22 cellular contexts compared by ENCODE assay signal in genomic region chr21:21751286-21751685, GRCh38.
DNase-seq lines count a peak whose midpoint lies in the region; ATAC-seq, FAIRE-seq and TF ChIP-seq lines count a peak whose summit lies in the region.
"Had no signal": no experiment of that assay in that cellular context is flagged by ENCODE, and none has a peak within 500 bp of the region (broad histone marks: within the 10 kb centered on the region; RNA-seq: fewer than 3 reads in every experiment).

No MANE protein-coding gene starts in this region.

- no peak overlapping the region for H3K9ac ChIP-seq in NT2/D1 (ENCODE audit: insufficient read length, low read depth)

- peak; percentile 16 for DNase-seq in Jurkat, Clone E6-1 (ENCODE audit: low read depth, low spot score)
- DNase-seq in NT2/D1 (ENCODE audit: low read depth, low spot score) (peak; percentile 18), bronchial epithelial cell (ENCODE audit: low read depth) (no peak), retinal pigment epithelial cell (ENCODE audit: low read depth) (no peak), HAP-1 (ENCODE audit: low spot score in 2 of 2) (no peak)
- DNase-seq: activated CD4-positive, alpha-beta T cell treated with anti-CD3 and anti-CD28 coated beads, Interleukin-2, amount 10 ng/mL, durations not matched to agents 24 days and 14 days; CD4-positive, alpha-beta memory T cell; gastrocnemius medialis; NCI-H2171; psoas muscle; Right ventricle myocardium superior; SW 1271 had no signal

- H3K4me3 ChIP-seq in Jurkat, Clone E6-1 (ENCODE audit: low read length) = no peak overlapping the region
- H3K4me3 ChIP-seq in NT2/D1 (ENCODE audit: insufficient read length, low read depth) (no peak overlapping the region), bronchial epithelial cell (ENCODE audit: low read depth, low read length) (no peak overlapping the region), retinal pigment epithelial cell (ENCODE audit: low read length) (no peak overlapping the region), HAP-1 (no peak overlapping the region)
- H3K4me3 ChIP-seq: gastrocnemius medialis, lung, psoas muscle, smooth muscle cell, thoracic aorta had no signal

- no peak for ATAC-seq in GM18868 (IDR thresholded peaks at IDR 0.05; ENCODE audit: unreplicated experiment)
- ATAC-seq in HG03439 (IDR thresholded peaks at IDR 0.05; ENCODE audit: unreplicated experiment) = no peak
- ATAC-seq: gastrocnemius medialis; HCT116; psoas muscle; stimulated activated memory B cell treated with anti-CD40 and anti-IgM and Interleukin-4, amounts not matched to agents 10 μg/mL and 1 μg/mL and 100 μg/mL, for 72 hours had no signal

- no peaks in the 10 kb centered on the region for H3K9me3 ChIP-seq in NT2/D1 (ENCODE audit: insufficient read depth, low read length)
- no peaks in the 10 kb centered on the region for H3K9me3 ChIP-seq in HAP-1
- H3K9me3 ChIP-seq: gastrocnemius medialis, neutrophil, psoas muscle, thoracic aorta had no signal

- FAIRE-seq in bronchial epithelial cell (lab: Jason Lieb, UNC) = no peak
- FAIRE-seq: keratinocyte, TTC549 had no signal

- H3K27me3 ChIP-seq in NT2/D1 (ENCODE audit: insufficient read depth, insufficient read length) = no peaks in the 10 kb centered on the region
- H3K27me3 ChIP-seq in bronchial epithelial cell (ENCODE audit: control insufficient read depth, insufficient read depth, low read length) = no peaks in the 10 kb centered on the region
- no peaks in the 10 kb centered on the region for H3K27me3 ChIP-seq in HAP-1 (ENCODE audit: low read depth)
- H3K27me3 ChIP-seq: gastrocnemius medialis, neutrophil had no signal

- H3K4me1 ChIP-seq in NT2/D1 (ENCODE audit: insufficient read depth, insufficient read length) (no peaks in the 10 kb centered on the region), HAP-1 (no peaks in the 10 kb centered on the region)
- H3K4me1 ChIP-seq: gastrocnemius medialis, psoas muscle had no signal

- H3K36me3 ChIP-seq in NT2/D1 (ENCODE audit: insufficient read depth, insufficient read length, low read length) (no peaks in the 10 kb centered on the region), bronchial epithelial cell (ENCODE audit: control insufficient read depth, insufficient read depth, low read length) (no peaks in the 10 kb centered on the region), HAP-1 (replicated peaks) (no peaks in the 10 kb centered on the region)
- H3K36me3 ChIP-seq: gastrocnemius medialis, neutrophil, thoracic aorta had no signal

- TF ChIP-seq CTCF in bronchial epithelial cell (IDR thresholded peaks at IDR 0.05; ENCODE audit: insufficient read depth, low read length, severe bottlenecking) (peak; percentile 30), retinal pigment epithelial cell (conservative IDR thresholded peaks at IDR 0.05; ENCODE audit: low read depth, low read length) (peak; percentile 79)

- in situ Hi-C loops in HAP-1 (cut with MboI; ENCODE audit: low sequenced_read_pairs) = no loop called here

Comparison
In these comparisons a context has a peak if more than half of its experiments do, and no peak if none do; other contexts are left out.
1. DNase-seq: peak in Jurkat, Clone E6-1 (single experiment) and NT2/D1 (single experiment); none in bronchial epithelial cell (single experiment), retinal pigment epithelial cell (single experiment) and HAP-1 (0 of 2).